8 cellular contexts compared by ENCODE assay signal in genomic region chr1:145845144-145845513, GRCh38. TPM values are rescaled to one million over a fixed set of nuclear protein-coding genes. Genes with fewer than 3 reads are reported as not detected.
DNase-seq lines count a peak whose midpoint lies in the region; ATAC-seq and TF ChIP-seq lines count a peak whose summit lies in the region.

No MANE protein-coding gene starts in this region.

- no peak overlapping the region for H3K27ac ChIP-seq in CD8-positive, alpha-beta T cell (ENCODE audit: low read depth, low read length)
- no peak overlapping the region for H3K27ac ChIP-seq in hepatocyte
- H3K27ac ChIP-seq in subcutaneous abdominal adipose tissue (ENCODE audit: low read depth, low read length), result no peak overlapping the region

- TF ChIP-seq CTCF in CD8-positive, alpha-beta T cell (IDR thresholded peaks at IDR 0.05), result no peak
- no peak for TF ChIP-seq CTCF in hepatocyte (IDR thresholded peaks at IDR 0.05; ENCODE audit: poor library complexity)

- H3K9me2 ChIP-seq in hepatocyte (replicated peaks; ENCODE audit: insufficient read depth), result no peaks in the 10 kb centered on the region

- CTCF ChIA-PET in CD8-positive, alpha-beta T cell (lab: Charles Lee), result interaction anchor here (0.7 to 11.2 kb wide), 42 partner anchors 11 to 201 kb away, joined by 3 to 120 read pairs (median 6); partner anchors contain the start of genes ANKRD34A, ANKRD35, CD160 and HJV
- CTCF ChIA-PET in T-cell (lab: Charles Lee), result interaction anchor here (0.7 to 4.9 kb wide), 36 partner anchors 8 to 207 kb away, joined by 3 to 52 read pairs (median 4); partner anchors contain the start of genes PIAS3 (in 2 of the 2), ANKRD34A (in 1 of the 2), ANKRD35 (in 1 of the 2) and ITGA10 (in 1 of the 2)

- peaks cover 12% of the 10 kb centered on the region for H3K4me1 ChIP-seq in CD8-positive, alpha-beta T cell (ENCODE audit: insufficient read depth, low read length)
- H3K4me1 ChIP-seq in hepatocyte (ENCODE audit: insufficient read depth) (peaks cover 5% of the 10 kb centered on the region), subcutaneous abdominal adipose tissue (ENCODE audit: control insufficient read depth in 5 of 5, insufficient read depth in 5 of 5, low read length in 5 of 5) (peaks cover 0 to 18% (median 15%) of the 10 kb centered on the region in 5 donors)

- H3K36me3 Mint-ChIP-seq in CD8-positive, alpha-beta T cell, result peaks cover 41% of the 10 kb centered on the region
- H3K36me3 Mint-ChIP-seq in T-cell, result peaks cover 21% of the 10 kb centered on the region

- peaks cover 7% of the 10 kb centered on the region for H3K36me3 ChIP-seq in CD8-positive, alpha-beta T cell (ENCODE audit: insufficient read depth, low read length)
- no peaks in the 10 kb centered on the region for H3K36me3 ChIP-seq in hepatocyte (replicated peaks; ENCODE audit: insufficient read depth, low read depth)
- peaks cover 22 to 62% (median 53%) of the 10 kb centered on the region in 5 donors for H3K36me3 ChIP-seq in subcutaneous abdominal adipose tissue (ENCODE audit: control insufficient read depth in 5 of 5, insufficient read depth in 5 of 5, low read length in 5 of 5)

- no peak for DNase-seq in CD8-positive, alpha-beta T cell
- DNase-seq in T-cell (no peak), hepatocyte (ENCODE audit: low spot score) (no peak), superior temporal gyrus (ENCODE audit: extremely low spot score) (no peak), iPS-NIHi11 (ENCODE audit: low spot score) (no peak)

- no peaks in the 10 kb centered on the region for H3K79me2 ChIP-seq in hepatocyte

- H4K20me1 ChIP-seq in hepatocyte (ENCODE audit: insufficient read depth, poor library complexity, severe bottlenecking), result no peaks in the 10 kb centered on the region

- POLR2A ChIA-PET in CD8-positive, alpha-beta T cell (lab: Charles Lee), result interaction anchor here (0.9 to 4.7 kb wide), 18 partner anchors 11 to 191 kb away, joined by 3 to 66 read pairs (median 4); partner anchors contain the start of genes ANKRD34A, ANKRD35, LIX1L and PEX11B
- POLR2A ChIA-PET in T-cell (lab: Charles Lee), result interaction anchor here (0.6 to 0.9 kb wide), 3 partner anchors 10 to 26 kb away, joined by 3 to 5 read pairs (median 4); partner anchors contain the start of gene PIAS3 (in 1 of the 2)

- H3K4me3 Mint-ChIP-seq in CD8-positive, alpha-beta T cell, result no peak overlapping the region
- no peak overlapping the region for H3K4me3 Mint-ChIP-seq in T-cell

- 32% methylated on average over 4 of the region's 4 CpGs for WGBS in hepatocyte (ENCODE audit: low lambda C conversion rate, missing lambda C conversion rate)

- peaks cover 7% of the 10 kb centered on the region for H3K4me1 Mint-ChIP-seq in CD8-positive, alpha-beta T cell (ENCODE audit: low read depth)
- peaks cover 5 to 12% (median 10%) of the 10 kb centered on the region in 3 donors for H3K4me1 Mint-ChIP-seq in T-cell

- no peaks in the 10 kb centered on the region for H3K9me3 Mint-ChIP-seq in CD8-positive, alpha-beta T cell
- no peaks in the 10 kb centered on the region for H3K9me3 Mint-ChIP-seq in T-cell

- ATAC-seq in CD8-positive, alpha-beta T cell, result peak; percentile 60
- peak; percentile 68 for ATAC-seq in GM19351 (IDR thresholded peaks at IDR 0.05; ENCODE audit: unreplicated experiment)
- peak; percentile 83 for ATAC-seq in HG03378 (IDR thresholded peaks at IDR 0.05; ENCODE audit: unreplicated experiment)
- ATAC-seq in T-cell (replicated peaks in 1 of 4), result peak; percentile 51 to 67 (median 60)

- intact Hi-C loops in CD8-positive, alpha-beta T cell (cut with DNase I, micrococcal nuclease), result loop anchor here (1.0 to 5.0 kb wide), 9 partner anchors 14 to 168 kb away; partner anchors contain the start of genes ANKRD35 (in 2 of the 2), POLR3C (in 2 of the 2), RNF115 (in 2 of the 2) and ITGA10 (in 1 of the 2)

- H3K9ac ChIP-seq in subcutaneous abdominal adipose tissue (ENCODE audit: low read length in 5 of 5), result peak overlapping the region in 3 of 5 donors; percentile 60 to 87 (median 80)

- H3K4me3 ChIP-seq in CD8-positive, alpha-beta T cell (ENCODE audit: low read depth, low read length), result peak overlapping the region; percentile 58
- H3K4me3 ChIP-seq in hepatocyte, result peak overlapping the region; percentile 65
- H3K4me3 ChIP-seq in subcutaneous abdominal adipose tissue (ENCODE audit: low read depth in 1 of 5, low read length in 5 of 5), result peak overlapping the region; percentile 66 to 86 (median 70)

- H3K27me3 ChIP-seq in CD8-positive, alpha-beta T cell (ENCODE audit: insufficient read depth, low read length), result no peaks in the 10 kb centered on the region
- H3K27me3 ChIP-seq in hepatocyte (no peaks in the 10 kb centered on the region), subcutaneous abdominal adipose tissue (ENCODE audit: control insufficient read depth in 5 of 5, insufficient read depth in 4 of 5, low read length in 5 of 5) (no peaks in the 10 kb centered on the region)

- H3K27ac Mint-ChIP-seq in CD8-positive, alpha-beta T cell, result no peak overlapping the region
- H3K27ac Mint-ChIP-seq in T-cell, result no peak overlapping the region

- peak overlapping the region; percentile 95 for H3K4me2 ChIP-seq in hepatocyte

- H2AFZ ChIP-seq in hepatocyte, result peak overlapping the region; percentile 90

- H3K27me3 Mint-ChIP-seq in CD8-positive, alpha-beta T cell (ENCODE audit: low read depth), result no peaks in the 10 kb centered on the region
- no peaks in the 10 kb centered on the region for H3K27me3 Mint-ChIP-seq in T-cell

- no peaks in the 10 kb centered on the region for H3K9me3 ChIP-seq in CD8-positive, alpha-beta T cell (ENCODE audit: low read length)
- H3K9me3 ChIP-seq in hepatocyte (ENCODE audit: low read depth), result no peaks in the 10 kb centered on the region
- H3K9me3 ChIP-seq in subcutaneous abdominal adipose tissue (ENCODE audit: control insufficient read depth in 5 of 5, low read length in 5 of 5), result no peaks in the 10 kb centered on the region

RNA-seq across cellular contexts. Expression of gene NUDT17, which starts 0.3 kb away (rescaled TPM):
- 1 to 10 TPM; 1.4 TPM for total RNA-seq in CD8-positive, alpha-beta T cell
- 1 to 10 TPM; 2.8 to 7.6 (median 6.3) TPM for total RNA-seq in T-cell
- total RNA-seq in hepatocyte, result 4.9 and 5.2 TPM in 2 replicates
- 1.3 and 2.7 TPM in 2 replicates for polyA plus RNA-seq in hepatocyte

RNA-seq across cellular contexts. Expression of gene PIAS3, which starts 13.8 kb away (rescaled TPM):
- 10 to 100 TPM; 16.3 to 16.6 TPM for total RNA-seq in CD8-positive, alpha-beta T cell
- total RNA-seq in T-cell (10 to 100 TPM; 22.1 to 28.3 (median 26.8) TPM), hepatocyte (18.0 and 18.1 TPM in 2 replicates)
- 51.2 and 60.7 TPM in 2 replicates for polyA plus RNA-seq in hepatocyte

RNA-seq across cellular contexts. Expression of gene POLR3C, which starts 21.1 kb away (rescaled TPM):
- total RNA-seq in CD8-positive, alpha-beta T cell, result 10 to 100 TPM; 22.1 to 25.8 TPM
- total RNA-seq in T-cell, result 10 to 100 TPM; 24.5 to 42.0 (median 38.2) TPM
- 19.6 and 29.2 TPM in 2 replicates for total RNA-seq in hepatocyte
- 20.6 and 20.9 TPM in 2 replicates for polyA plus RNA-seq in hepatocyte

RNA-seq across cellular contexts. Expression of gene RNF115, which starts 21.2 kb away (rescaled TPM):
- total RNA-seq in CD8-positive, alpha-beta T cell, result 10 to 100 TPM; 16.4 TPM
- 10 to 100 TPM; 12.0 to 17.5 (median 13.4) TPM for total RNA-seq in T-cell
- total RNA-seq in hepatocyte, result 10.3 and 13.7 TPM in 2 replicates
- 8.6 and 8.7 TPM in 2 replicates for polyA plus RNA-seq in hepatocyte

RNA-seq across cellular contexts. Expression of gene ANKRD35, which starts 40.5 kb away (rescaled TPM):
- not detected for total RNA-seq in CD8-positive, alpha-beta T cell
- under 1 TPM in 1 of 5 donors, not detected in 4; 0.09 TPM for total RNA-seq in T-cell
- 0.43 and 0.76 TPM in 2 replicates for total RNA-seq in hepatocyte
- 2.2 and 2.4 TPM in 2 replicates for polyA plus RNA-seq in hepatocyte
